ENCODE assay signal across 12 cellular contexts in the genomic region with DNA sequence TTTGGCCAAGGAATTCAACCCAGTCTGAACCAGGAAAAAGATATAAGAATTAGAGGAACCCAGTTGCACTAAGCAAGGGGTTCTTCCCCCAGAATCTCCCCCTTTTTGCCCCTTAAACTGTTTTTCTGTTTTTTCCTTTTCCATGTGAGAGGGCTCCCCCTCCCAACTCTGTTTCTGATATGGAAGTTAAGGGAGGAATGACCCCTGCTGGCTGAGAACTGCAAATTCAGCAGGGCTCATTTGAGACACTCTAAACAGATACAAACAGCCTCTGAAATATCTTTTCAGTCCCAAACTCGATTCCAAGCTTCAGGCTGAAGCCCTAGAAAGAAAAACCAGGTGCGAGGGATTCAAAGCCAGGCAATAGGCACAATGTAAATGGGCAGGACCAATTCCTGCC.
DNase-seq lines count a peak whose midpoint lies in the region; ATAC-seq and TF ChIP-seq lines count a peak whose summit lies in the region.
"Had no signal": no experiment of that assay in that cellular context is flagged by ENCODE, and none has a peak within 500 bp of the region (broad histone marks: within the 10 kb centered on the region; RNA-seq: fewer than 3 reads in every experiment).

No MANE protein-coding gene starts in this region.

- TF ChIP-seq CTCF in natural killer cell (IDR thresholded peaks at IDR 0.05), result peak; percentile 23
- TF ChIP-seq CTCF in epithelial cell of proximal tubule (conservative IDR thresholded peaks at IDR 0.05; ENCODE audit: low read depth, low read length), result peak; percentile 32
- no peak for TF ChIP-seq CTCF in psoas muscle (IDR thresholded peaks at IDR 0.05)

- intact Hi-C loops in natural killer cell (cut with micrococcal nuclease) (loop anchor here (5.0 kb wide), 1 partner anchor 143 kb away; no protein-coding TSS in a partner anchor), psoas muscle (cut with DNase I) (no loop called here), Right ventricle myocardium inferior (cut with DNase I) (no loop called here)

- H3K4me1 Mint-ChIP-seq in natural killer cell, result no peaks in the 10 kb centered on the region
- peaks cover 6 to 7% of the 10 kb centered on the region in 2 donors for H3K4me1 Mint-ChIP-seq in natural killer cell treated with Interleukin-12 subunit alpha and Interleukin-12 subunit beta and Interleukin-15 and Interleukin-18, amount 100 ng/mL, for 72 hours (ENCODE audit: low read depth in 2 of 2)

- H3K36me3 ChIP-seq in NT2/D1 (ENCODE audit: insufficient read depth, insufficient read length, low read length) (no peaks in the 10 kb centered on the region), psoas muscle (ENCODE audit: insufficient read depth in 1 of 2, low read depth in 1 of 2) (no peaks in the 10 kb centered on the region)

- ATAC-seq in natural killer cell (no peak), HG03135 (IDR thresholded peaks at IDR 0.05; ENCODE audit: unreplicated experiment) (no peak), psoas muscle (no peak), Right ventricle myocardium inferior (no peak)
- ATAC-seq in natural killer cell treated with Interleukin-12 subunit alpha and Interleukin-12 subunit beta and Interleukin-15 and Interleukin-18, amount 100 ng/mL, for 72 hours, result no peak
- ATAC-seq: activated T-cell treated with anti-CD3 and anti-CD28 coated beads, Interleukin-2, amount 50 U/mL, for 4 hours; CD8-positive, alpha-beta T cell; sciatic nerve had no signal

- 74 to 80% (median 77%) methylated on average over 2 of the region's 2 CpGs for WGBS in psoas muscle, 3 donors

- H3K4me3 Mint-ChIP-seq in natural killer cell, result no peak overlapping the region
- no peak overlapping the region for H3K4me3 Mint-ChIP-seq in natural killer cell treated with Interleukin-12 subunit alpha and Interleukin-12 subunit beta and Interleukin-15 and Interleukin-18, amount 100 ng/mL, for 72 hours
- H3K4me3 Mint-ChIP-seq: activated T-cell treated with anti-CD3 and anti-CD28 coated beads, Interleukin-2, amount 50 U/mL, for 4 hours; CD8-positive, alpha-beta T cell had no signal

- no peak overlapping the region for H3K9ac ChIP-seq in NT2/D1 (ENCODE audit: insufficient read length, low read depth)

- no peak for DNase-seq in natural killer cell
- no peak for DNase-seq in natural killer cell treated with Interleukin-12 subunit alpha and Interleukin-12 subunit beta and Interleukin-15 and Interleukin-18, amount 100 ng/mL, for 72 hours (ENCODE audit: low spot score)
- DNase-seq in NT2/D1 (ENCODE audit: low read depth, low spot score), result peak; percentile 9
- DNase-seq in epithelial cell of proximal tubule (ENCODE audit: low read depth), result no peak
- no peak for DNase-seq in psoas muscle
- DNase-seq in activated CD8-positive, alpha-beta memory T cell treated with anti-CD3 and anti-CD28 coated beads for 24 hours, result no peak
- DNase-seq in Right ventricle myocardium inferior (ENCODE audit: missing footprints), result no peak
- DNase-seq: activated T-cell treated with anti-CD3 and anti-CD28 coated beads, Interleukin-2, amount 50 U/mL, for 4 hours; CD8-positive, alpha-beta T cell; cerebellar nuclear complex had no signal

- H3K36me3 Mint-ChIP-seq in natural killer cell, result no peaks in the 10 kb centered on the region
- peaks cover 11% of the 10 kb centered on the region for H3K36me3 Mint-ChIP-seq in natural killer cell treated with Interleukin-12 subunit alpha and Interleukin-12 subunit beta and Interleukin-15 and Interleukin-18, amount 100 ng/mL, for 72 hours
- H3K36me3 Mint-ChIP-seq: CD8-positive, alpha-beta T cell had no signal

- H3K9me3 Mint-ChIP-seq in natural killer cell, result no peaks in the 10 kb centered on the region
- no peaks in the 10 kb centered on the region for H3K9me3 Mint-ChIP-seq in natural killer cell treated with Interleukin-12 subunit alpha and Interleukin-12 subunit beta and Interleukin-15 and Interleukin-18, amount 100 ng/mL, for 72 hours

- peaks cover 0 to 2% of the 10 kb centered on the region in 2 donors for H3K27me3 Mint-ChIP-seq in natural killer cell (ENCODE audit: low read depth in 2 of 2)
- peaks cover 0 to 3% of the 10 kb centered on the region in 2 donors for H3K27me3 Mint-ChIP-seq in natural killer cell treated with Interleukin-12 subunit alpha and Interleukin-12 subunit beta and Interleukin-15 and Interleukin-18, amount 100 ng/mL, for 72 hours

- H3K4me1 ChIP-seq in NT2/D1 (ENCODE audit: insufficient read depth, insufficient read length) (no peaks in the 10 kb centered on the region), psoas muscle (no peaks in the 10 kb centered on the region)

- H3K27me3 ChIP-seq in NT2/D1 (ENCODE audit: insufficient read depth, insufficient read length) (no peaks in the 10 kb centered on the region), psoas muscle (ENCODE audit: insufficient read depth in 3 of 3, low read length in 2 of 3) (no peaks in the 10 kb centered on the region)

- H3K9me3 ChIP-seq in NT2/D1 (ENCODE audit: insufficient read depth, low read length), result peaks cover 38% of the 10 kb centered on the region
- peaks cover 2% of the 10 kb centered on the region for H3K9me3 ChIP-seq in psoas muscle

- H3K4me3 ChIP-seq in NT2/D1 (ENCODE audit: insufficient read length, low read depth) (no peak overlapping the region), epithelial cell of proximal tubule (ENCODE audit: low read depth, low read length) (no peak overlapping the region), psoas muscle (no peak overlapping the region)

- no peak overlapping the region for H3K27ac Mint-ChIP-seq in natural killer cell
- H3K27ac Mint-ChIP-seq in natural killer cell treated with Interleukin-12 subunit alpha and Interleukin-12 subunit beta and Interleukin-15 and Interleukin-18, amount 100 ng/mL, for 72 hours, result peak overlapping the region in 1 of 2 donors; percentile 78
- H3K27ac Mint-ChIP-seq: CD8-positive, alpha-beta T cell had no signal

- no peak overlapping the region for H3K27ac ChIP-seq in psoas muscle
